9 cellular contexts compared by ENCODE assay signal in genomic region chr17:68238894-68239293, GRCh38. TPM values are rescaled to one million over a fixed set of nuclear protein-coding genes. Genes with fewer than 3 reads are reported as not detected.
DNase-seq lines count a peak whose midpoint lies in the region; ATAC-seq and TF ChIP-seq lines count a peak whose summit lies in the region.
"Had no signal": no experiment of that assay in that cellular context is flagged by ENCODE, and none has a peak within 500 bp of the region (broad histone marks: within the 10 kb centered on the region; RNA-seq: fewer than 3 reads in every experiment).

No MANE protein-coding gene starts in this region.

- no TSS peak for BruUV-seq in Caco-2 (replicated peaks; lab: Mats Ljungman, UMichigan)

- peaks cover 41% of the 10 kb centered on the region for H3K4me1 ChIP-seq in MM.1S (ENCODE audit: low read length)
- peaks cover 4% of the 10 kb centered on the region for H3K4me1 ChIP-seq in suprapubic skin
- peaks cover 0 to 12% (median 3%) of the 10 kb centered on the region in 4 donors for H3K4me1 ChIP-seq in tibial nerve
- no peaks in the 10 kb centered on the region for H3K4me1 ChIP-seq in Caco-2

- peaks cover 2% of the 10 kb centered on the region for H3K36me3 Mint-ChIP-seq in activated T-cell treated with anti-CD3 and anti-CD28 coated beads, Interleukin-2, amount 50 U/mL, for 4 hours (ENCODE audit: insufficient read depth)
- no peaks in the 10 kb centered on the region for H3K36me3 Mint-ChIP-seq in Caco-2 (ENCODE audit: insufficient read depth, unreplicated experiment)

- peak; percentile 53 to 57 for ATAC-seq in activated T-cell treated with anti-CD3 and anti-CD28 coated beads, Interleukin-2, amount 50 U/mL, for 4 hours

- H3K4me3 ChIP-seq in MM.1S (ENCODE audit: low read length), result peak overlapping the region; percentile 67
- no peak overlapping the region for H3K4me3 ChIP-seq in dorsolateral prefrontal cortex
- H3K4me3 ChIP-seq in suprapubic skin, result no peak overlapping the region
- H3K4me3 ChIP-seq in tibial nerve, result no peak overlapping the region
- H3K4me3 ChIP-seq in Caco-2 (ENCODE audit: low read depth, low read length), result no peak overlapping the region

- 81% methylated on average over 3 of the region's 3 CpGs for whole genome bisulfite sequencing in suprapubic skin
- 69 to 76% methylated on average over 3 of the region's 3 CpGs for WGBS in tibial nerve, 2 donors

- peaks cover 5% of the 10 kb centered on the region; the same call in 1 of the 2 replicates for H3K79me2 ChIP-seq in MM.1S (ENCODE audit: low read length)

- TF ChIP-seq POLR2A in suprapubic skin (IDR thresholded peaks at IDR 0.05) (no peak), tibial nerve (IDR thresholded peaks at IDR 0.05) (no peak)

- H3K9ac ChIP-seq in MM.1S (ENCODE audit: low read length), result peak overlapping the region; percentile 98

- POLR2A ChIA-PET in RWPE1 (lab: Yijun Ruan, JAX; ENCODE audit: low non-redundant PET) (no interaction called here), Caco-2 (lab: Charles Lee) (no interaction called here)

- peak overlapping the region; percentile 81 for H3K4me3 Mint-ChIP-seq in activated T-cell treated with anti-CD3 and anti-CD28 coated beads, Interleukin-2, amount 50 U/mL, for 4 hours
- no peak overlapping the region for H3K4me3 Mint-ChIP-seq in Caco-2 (ENCODE audit: unreplicated experiment)

- H3K27me3 ChIP-seq in MM.1S (replicated peaks; ENCODE audit: insufficient read depth, low read length) (no peaks in the 10 kb centered on the region), dorsolateral prefrontal cortex (no peaks in the 10 kb centered on the region), suprapubic skin (no peaks in the 10 kb centered on the region), tibial nerve (no peaks in the 10 kb centered on the region), Caco-2 (replicated peaks; ENCODE audit: control insufficient read depth, insufficient read depth, low read length) (no peaks in the 10 kb centered on the region)

- no peak for TF ChIP-seq EP300 in suprapubic skin (IDR thresholded peaks at IDR 0.05)
- TF ChIP-seq EP300 in tibial nerve (IDR thresholded peaks at IDR 0.05), result no peak

- H3K9me2 ChIP-seq in MM.1S (replicated peaks; ENCODE audit: insufficient read depth, low read length), result no peaks in the 10 kb centered on the region

- H3K36me3 ChIP-seq in MM.1S (replicated peaks; ENCODE audit: insufficient read depth, low read length) (no peaks in the 10 kb centered on the region), suprapubic skin (no peaks in the 10 kb centered on the region), tibial nerve (no peaks in the 10 kb centered on the region), Caco-2 (ENCODE audit: control insufficient read depth, insufficient read depth, low read length) (no peaks in the 10 kb centered on the region)

- H3K4me1 Mint-ChIP-seq in activated T-cell treated with anti-CD3 and anti-CD28 coated beads, Interleukin-2, amount 50 U/mL, for 4 hours (ENCODE audit: low read depth), result peaks cover 61% of the 10 kb centered on the region
- no peaks in the 10 kb centered on the region for H3K4me1 Mint-ChIP-seq in Caco-2 (ENCODE audit: low read depth, unreplicated experiment)

- intact Hi-C loops in dorsolateral prefrontal cortex (cut with DNase I) (no loop called here), Caco-2 (cut with micrococcal nuclease; ENCODE audit: unreplicated experiment) (no loop called here)

- TF ChIP-seq CTCF in MM.1S (IDR thresholded peaks at IDR 0.05; ENCODE audit: low read length) (no peak), dorsolateral prefrontal cortex (IDR thresholded peaks at IDR 0.05 in 54 of 56, conservative IDR thresholded peaks at IDR 0.05 in 2 of 56; ENCODE audit: low read depth in 1 of 56, partially characterized antibody in 56 of 56) (no peak), suprapubic skin (IDR thresholded peaks at IDR 0.05) (no peak), tibial nerve (IDR thresholded peaks at IDR 0.05) (no peak), RWPE1 (conservative IDR thresholded peaks at IDR 0.05; ENCODE audit: low read depth) (no peak), Caco-2 (IDR thresholded peaks at IDR 0.05; ENCODE audit: insufficient read depth in 1 of 2, low read depth in 1 of 2, low read length in 1 of 2, severe bottlenecking in 1 of 2, unreplicated experiment in 1 of 2) (no peak)

- peaks cover 45% of the 10 kb centered on the region for H3F3A ChIP-seq in MM.1S (ENCODE audit: insufficient read depth, low read length)

- peak overlapping the region; percentile 94 for H3K4me2 ChIP-seq in MM.1S (ENCODE audit: low read depth, low read length)

- H3K9me3 Mint-ChIP-seq in activated T-cell treated with anti-CD3 and anti-CD28 coated beads, Interleukin-2, amount 50 U/mL, for 4 hours, result no peaks in the 10 kb centered on the region
- no peaks in the 10 kb centered on the region for H3K9me3 Mint-ChIP-seq in Caco-2 (ENCODE audit: unreplicated experiment)

- CTCF ChIA-PET in RWPE1 (lab: Yijun Ruan, JAX) (no interaction called here), Caco-2 (lab: Charles Lee) (no interaction called here)

- H2AFZ ChIP-seq in MM.1S (ENCODE audit: low read length), result peak overlapping the region; percentile 54; the same call in 1 of the 2 replicates

- no peak for DNase-seq in activated T-cell treated with anti-CD3 and anti-CD28 coated beads, Interleukin-2, amount 50 U/mL, for 4 hours
- no peak for DNase-seq in activated T-cell treated with anti-CD3 and anti-CD28 coated beads, Interleukin-2, amount 50 U/mL, for 1 hour
- DNase-seq in MM.1S (peak; percentile 38), dorsolateral prefrontal cortex (no peak), suprapubic skin (ENCODE audit: low spot score in 2 of 2) (no peak), tibial nerve (ENCODE audit: low spot score in 2 of 2) (no peak), RWPE1 (ENCODE audit: low spot score) (no peak), Caco-2 (no peak)
- DNase-seq: NCI-H1092 treated with DMSO at 0.1 percent for 48 hours had no signal

- H3K9me3 ChIP-seq in MM.1S (replicated peaks; ENCODE audit: insufficient read depth, low read length) (no peaks in the 10 kb centered on the region), suprapubic skin (no peaks in the 10 kb centered on the region), tibial nerve (no peaks in the 10 kb centered on the region), Caco-2 (no peaks in the 10 kb centered on the region)

- H3K27ac ChIP-seq in MM.1S (ENCODE audit: low read length), result peak overlapping the region; percentile 100
- H3K27ac ChIP-seq in dorsolateral prefrontal cortex, result peak overlapping the region in 38 of 59 donors; percentile 7 to 93 (median 51)
- peak overlapping the region; percentile 29 for H3K27ac ChIP-seq in suprapubic skin
- H3K27ac ChIP-seq in tibial nerve, result peak overlapping the region in 2 of 4 donors; percentile 78 to 86
- no peak overlapping the region for H3K27ac ChIP-seq in RWPE1

- no peak overlapping the region for H3K27ac Mint-ChIP-seq in Caco-2 (ENCODE audit: unreplicated experiment)

- no peaks in the 10 kb centered on the region for H3K27me3 Mint-ChIP-seq in activated T-cell treated with anti-CD3 and anti-CD28 coated beads, Interleukin-2, amount 50 U/mL, for 4 hours (ENCODE audit: low read depth)
- H3K27me3 Mint-ChIP-seq in Caco-2 (ENCODE audit: insufficient read depth, unreplicated experiment), result peaks cover 14% of the 10 kb centered on the region

- H4K20me1 ChIP-seq in MM.1S (ENCODE audit: insufficient read depth, low read length), result no peaks in the 10 kb centered on the region

RNA-seq across cellular contexts. Expression of gene AMZ2, which starts 8.9 kb away (rescaled TPM):
- 10 to 100 TPM; 62.7 to 74.6 (median 72.8) TPM for total RNA-seq in activated T-cell treated with anti-CD3 and anti-CD28 coated beads, Interleukin-2, amount 50 U/mL, for 4 hours
- total RNA-seq in dorsolateral prefrontal cortex (100 to 1,000 TPM in 98 of 120 experiments, 10 to 100 TPM in 22; 77.7 to 163 (median 118) TPM), suprapubic skin (10 to 100 TPM; 35.8 to 47.1 (median 41.5) TPM), tibial nerve (10 to 100 TPM; 27.6 to 38.2 (median 31.7) TPM), Caco-2 (2022) (52.2 and 60.2 TPM in 2 replicates)

RNA-seq across cellular contexts. Expression of gene SLC16A6, which starts 52.0 kb away (rescaled TPM):
- 1 to 10 TPM; 5.9 to 7.7 (median 6.0) TPM for total RNA-seq in activated T-cell treated with anti-CD3 and anti-CD28 coated beads, Interleukin-2, amount 50 U/mL, for 4 hours
- total RNA-seq in dorsolateral prefrontal cortex, result 10 to 100 TPM in 5 of 120 experiments, 1 to 10 TPM in 115; 1.2 to 16.0 (median 5.8) TPM
- total RNA-seq in suprapubic skin, result 1 to 10 TPM; 2.7 to 10.0 (median 5.1) TPM
- total RNA-seq in tibial nerve, result under 1 TPM in 2 of 4 donors, not detected in 2; 0.20 to 0.90 TPM
- 0.95 and 1.0 TPM in 2 replicates for total RNA-seq in Caco-2 (2022)

RNA-seq across cellular contexts. Expression of gene ARSG, which starts 52.4 kb away (rescaled TPM):
- 1 to 10 TPM; 3.2 to 4.6 (median 4.5) TPM for total RNA-seq in activated T-cell treated with anti-CD3 and anti-CD28 coated beads, Interleukin-2, amount 50 U/mL, for 4 hours
- total RNA-seq in dorsolateral prefrontal cortex (10 to 100 TPM in 116 of 120 experiments, 1 to 10 TPM in 4; 8.1 to 27.0 (median 16.6) TPM), suprapubic skin (10 to 100 TPM in 3 of 4 donors, 1 to 10 TPM in 1; 7.7 to 12.7 (median 10.7) TPM), tibial nerve (10 to 100 TPM in 1 of 4 donors, 1 to 10 TPM in 3; 2.1 to 11.4 (median 4.1) TPM), Caco-2 (2022) (5.8 and 6.1 TPM in 2 replicates)
